In genomic region chrX:21993265-21993664, GRCh38 we compare ENCODE assay signal across 11 cellular contexts. TPM values are rescaled to one million over a fixed set of nuclear protein-coding genes. Genes with fewer than 3 reads are reported as not detected.
DNase-seq lines count a peak whose midpoint lies in the region; ATAC-seq, FAIRE-seq and TF ChIP-seq lines count a peak whose summit lies in the region.
"Had no signal": no experiment of that assay in that cellular context is flagged by ENCODE, and none has a peak within 500 bp of the region (broad histone marks: within the 10 kb centered on the region; RNA-seq: fewer than 3 reads in every experiment).

No MANE protein-coding gene starts in this region.

- no peaks in the 10 kb centered on the region for H3K27me3 ChIP-seq in thyroid gland

- no peak overlapping the region for H3K4me3 ChIP-seq in thyroid gland (replicated peaks in 1 of 3)
- H3K4me3 ChIP-seq: prostate gland had no signal

- TF ChIP-seq POLR2A in GM12891 (IDR thresholded peaks at IDR 0.05; ENCODE audit: low read depth, low read length) (no peak), thyroid gland (IDR thresholded peaks at IDR 0.05) (no peak)

- H3K9me3 Mint-ChIP-seq in nephron progenitor cell, result no peaks in the 10 kb centered on the region

- DNase-seq in GM12891 (ENCODE audit: insufficient read length, low spot score), result no peak
- DNase-seq in left cardiac atrium, result peak; percentile 29
- no peak for DNase-seq in nephron progenitor cell
- no peak for DNase-seq in thyroid gland
- DNase-seq in NCI-H82 treated with DMSO at 0.1 percent for 48 hours (lab: John Stamatoyannopoulos, UW; ENCODE audit: unreplicated experiment), result no peak
- no peak for DNase-seq in activated T-cell treated with anti-CD3 and anti-CD28 coated beads, Interleukin-2, amount 50 U/mL, for 1 hour
- DNase-seq: trophoblast cell had no signal

- 76 to 94% methylated on average over 6 to 7 of the region's 8 CpGs for WGBS in thyroid gland, 2 donors

- H3K27ac Mint-ChIP-seq in nephron progenitor cell, result no peak overlapping the region

- intact Hi-C loops in left cardiac atrium (cut with DNase I) (no loop called here), thyroid gland (cut with DNase I) (no loop called here)

- FAIRE-seq in GM12891 (lab: Jason Lieb, UNC), result peak; percentile 71

- TF ChIP-seq CTCF in nephron progenitor cell (IDR thresholded peaks at IDR 0.05) (no peak), thyroid gland (IDR thresholded peaks at IDR 0.05) (no peak)

- H3K36me3 ChIP-seq in thyroid gland, result peaks cover 0 to 8% of the 10 kb centered on the region in 2 donors
- H3K36me3 ChIP-seq: prostate gland had no signal

- H3K36me3 Mint-ChIP-seq in nephron progenitor cell (ENCODE audit: low read depth), result peaks cover 79% of the 10 kb centered on the region

- H3K9me3 ChIP-seq in thyroid gland, result no peaks in the 10 kb centered on the region
- H3K9me3 ChIP-seq: prostate gland had no signal

- peak; percentile 79 for ATAC-seq in GM21447 (IDR thresholded peaks at IDR 0.05; ENCODE audit: unreplicated experiment)
- ATAC-seq in HG03457 (IDR thresholded peaks at IDR 0.05; ENCODE audit: unreplicated experiment), result peak; percentile 76
- ATAC-seq in left cardiac atrium, result peak; percentile 63 to 72

- no peak overlapping the region for H3K4me3 Mint-ChIP-seq in nephron progenitor cell

- no peaks in the 10 kb centered on the region for H3K27me3 Mint-ChIP-seq in nephron progenitor cell (ENCODE audit: low read depth, poor library complexity)

- H3K4me1 Mint-ChIP-seq in nephron progenitor cell, result no peaks in the 10 kb centered on the region

- H3K4me1 ChIP-seq in thyroid gland, result no peaks in the 10 kb centered on the region
- H3K4me1 ChIP-seq: prostate gland had no signal

- H3K27ac ChIP-seq in thyroid gland, result no peak overlapping the region
- H3K27ac ChIP-seq: epithelial cell of prostate, prostate gland had no signal

TF ChIP-seq in GM12891, 5 proteins besides CTCF, POLR2A, EP300 and RAD21:
- TF ChIP-seq POLR2AphosphoS5 (IDR thresholded peaks at IDR 0.05; ENCODE audit: low read depth, low read length) (no peak), SPI1 (IDR thresholded peaks at IDR 0.05; ENCODE audit: low read depth, low read length) (peak; percentile 81), PAX5 (IDR thresholded peaks at IDR 0.05; ENCODE audit: insufficient read depth, low read length, severe bottlenecking) (no peak), POU2F2 (IDR thresholded peaks at IDR 0.05; ENCODE audit: low read depth, low read length) (no peak)

RNA-seq across cellular contexts. Expression of gene PHEX, which starts 38.9 kb away (rescaled TPM):
- 0.09 TPM for polyA plus RNA-seq in GM12891 (2012; ENCODE audit: low read depth, missing spikeins)
- total RNA-seq in left cardiac atrium (under 1 TPM in 1 of 2 donors, not detected in 1; 0.29 TPM), thyroid gland (10 to 100 TPM in 1 of 4 donors, 1 to 10 TPM in 3; 1.5 to 12.4 (median 5.2) TPM)

RNA-seq across cellular contexts. Expression of gene SMS, which starts 52.8 kb away (rescaled TPM):
- polyA plus RNA-seq in GM12891 (2012; ENCODE audit: low read depth, missing spikeins), result 86.2 TPM
- total RNA-seq in left cardiac atrium (10 to 100 TPM; 49.0 to 64.7 TPM), thyroid gland (100 to 1,000 TPM in 1 of 4 donors, 10 to 100 TPM in 3; 89.6 to 128 (median 91.4) TPM)
